Comparison of ENCODE assay signal across 1 cellular context in genomic region chr11:121067026-121067425, GRCh38.
TF ChIP-seq lines count a peak whose summit lies in the region.

No MANE protein-coding gene starts in this region.

TF ChIP-seq in HepG2, 621 proteins besides CTCF, POLR2A, EP300 and RAD21 (continued from another document):
- TF ChIP-seq ATF2 (CRISPR knock-in tag; IDR thresholded peaks at IDR 0.05) = no peak
- no peak for TF ChIP-seq REXO4 (CRISPR knock-in tag; IDR thresholded peaks at IDR 0.05; ENCODE audit: borderline replicate concordance)
- TF ChIP-seq MAFK (conservative IDR thresholded peaks at IDR 0.05 in 1 of 2, IDR thresholded peaks at IDR 0.05 in 1 of 2; ENCODE audit: low read length in 2 of 2) = no peak
- TF ChIP-seq KDM5B (CRISPR knock-in tag; IDR thresholded peaks at IDR 0.05; ENCODE audit: borderline replicate concordance) = no peak
- TF ChIP-seq ZNF749 (CRISPR knock-in tag; IDR thresholded peaks at IDR 0.05; ENCODE audit: borderline replicate concordance) = no peak
- TF ChIP-seq ZNF205 (CRISPR knock-in tag; IDR thresholded peaks at IDR 0.05) = no peak
TF ChIP-seq in HepG2: peak in this region for 0.
